In the genomic region with DNA sequence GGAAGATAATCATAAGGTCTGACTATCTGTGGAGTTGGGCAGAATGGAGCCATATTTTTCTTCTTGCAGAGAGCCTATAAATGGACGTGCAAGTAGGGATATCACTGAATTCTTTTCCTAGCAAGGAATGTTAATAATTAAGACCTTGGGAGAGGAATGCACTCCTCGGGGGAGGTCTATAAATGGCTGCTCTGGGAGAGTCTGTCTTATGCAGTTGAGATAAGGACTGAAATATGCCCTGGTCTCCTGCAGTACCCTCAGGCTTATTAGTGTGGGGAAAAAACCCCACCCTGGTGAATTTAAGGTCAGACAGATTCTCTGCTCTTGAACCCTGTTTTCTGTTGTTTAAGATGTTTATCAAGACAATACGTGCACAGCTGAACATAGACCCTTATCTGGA, we compare ENCODE assay signal across 17 cellular contexts. TPM values are rescaled to one million over a fixed set of nuclear protein-coding genes. Genes with fewer than 3 reads are reported as not detected.
DNase-seq lines count a peak whose midpoint lies in the region; ATAC-seq and TF ChIP-seq lines count a peak whose summit lies in the region.
"Not testable (repeated sequence)": the region's sequence is repeated elsewhere in the genome, so short reads cannot be mapped to it uniquely, and the experiment has no call there.
"Had no signal": no experiment of that assay in that cellular context is flagged by ENCODE, and none has a peak within 500 bp of the region (broad histone marks: within the 10 kb centered on the region; RNA-seq: fewer than 3 reads in every experiment).

No MANE protein-coding gene starts in this region.

- CTCF ChIA-PET in HEK293 (lab: Yijun Ruan, JAX), result interaction anchor here (0.7 kb wide), 1 partner anchor 59 kb away, joined by 3 read pairs; no protein-coding TSS in a partner anchor
- CTCF ChIA-PET in OCI-LY7 (lab: Charles Lee; ENCODE audit: unreplicated experiment), result not testable (repeated sequence)
- CTCF ChIA-PET in activated CD4-positive, alpha-beta T cell treated with anti-CD3 and anti-CD28 coated beads for 36 hours (lab: Charles Lee), result interaction anchor here (0.6 to 1.2 kb wide), 2 partner anchors 16 to 308 kb away, joined by 3 read pairs; no protein-coding TSS in a partner anchor

- H2BK120ac ChIP-seq in mesendoderm (ENCODE audit: low read depth, low read length), result not testable (repeated sequence)

- H2AFZ ChIP-seq in DND-41 (ENCODE audit: low read depth, low read length); OCI-LY7 (ENCODE audit: low read length): not testable (repeated sequence)

- not testable (repeated sequence) for H3K4me1 ChIP-seq in DND-41 (ENCODE audit: insufficient read depth, low read length); HEK293 (ENCODE audit: control insufficient read depth, insufficient read depth, low read length); OCI-LY7 (ENCODE audit: insufficient read depth, low read length, poor library complexity, severe bottlenecking); mesendoderm (ENCODE audit: control insufficient read depth, low read depth, low read length)

- H4K5ac ChIP-seq in mesendoderm (ENCODE audit: low read length), result not testable (repeated sequence)

- not testable (repeated sequence) for TF ChIP-seq POLR2A in erythroblast (IDR thresholded peaks at IDR 0.05; ENCODE audit: low read length)

- not testable (repeated sequence) for H3K9me2 ChIP-seq in OCI-LY7 (ENCODE audit: insufficient read depth, low read length)

- H3K27ac ChIP-seq in DND-41 (ENCODE audit: low read length); HEK293 (ENCODE audit: extremely low read depth, low read depth, low read length); OCI-LY7 (ENCODE audit: low read depth, low read length, poor library complexity, severe bottlenecking); mesendoderm (ENCODE audit: low read depth, low read length): not testable (repeated sequence)

- ATAC-seq in DND-41 (ENCODE audit: insufficient read depth, low read depth); activated CD4-positive, alpha-beta T cell treated with anti-CD3 and anti-CD28 coated beads for 36 hours: not testable (repeated sequence)

- peak; percentile 35 for DNase-seq in DMS 273 (lab: John Stamatoyannopoulos, UW; ENCODE audit: unreplicated experiment)
- peak; percentile 25 for DNase-seq in DND-41
- DNase-seq in OCI-LY7 (ENCODE audit: low spot score), result peak; percentile 51
- DNase-seq in activated CD4-positive, alpha-beta T cell treated with anti-CD3 and anti-CD28 coated beads for 36 hours, result peak; percentile 23
- DNase-seq in erythroblast (lab: John Stamatoyannopoulos, UW), result peak; percentile 10 to 37
- DNase-seq in mesendoderm, result peak; percentile 27

- not testable (repeated sequence) for H3K79me2 ChIP-seq in DND-41 (ENCODE audit: insufficient read depth, low read length); OCI-LY7 (ENCODE audit: insufficient read depth, low read depth, low read length); mesendoderm (ENCODE audit: control insufficient read depth, insufficient read depth, low read length)

- POLR2A ChIA-PET in HEK293 (lab: Yijun Ruan, JAX), result not testable (repeated sequence)
- POLR2A ChIA-PET in OCI-LY7 (lab: Charles Lee), result interaction anchor here (0.6 kb wide), 1 partner anchor 11 kb away, joined by 4 read pairs; no protein-coding TSS in a partner anchor
- POLR2A ChIA-PET in activated CD4-positive, alpha-beta T cell treated with anti-CD3 and anti-CD28 coated beads for 36 hours (lab: Charles Lee), result interaction anchor here (0.6 kb wide), 1 partner anchor 9 kb away, joined by 3 read pairs; no protein-coding TSS in a partner anchor

- H2BK15ac ChIP-seq in mesendoderm (replicated peaks; ENCODE audit: low read depth), result not testable (repeated sequence)

- not testable (repeated sequence) for H4K8ac ChIP-seq in mesendoderm (ENCODE audit: low read depth, low read length)

- H3K27ac Mint-ChIP-seq in activated CD4-positive, alpha-beta T cell treated with anti-CD3 and anti-CD28 coated beads for 36 hours, result not testable (repeated sequence)

- H3K27me3 ChIP-seq in DND-41 (ENCODE audit: insufficient read depth, low read length, poor library complexity); mesendoderm (ENCODE audit: insufficient read depth, low read length, poor library complexity): not testable (repeated sequence)

- not testable (repeated sequence) for H3K79me1 ChIP-seq in mesendoderm (ENCODE audit: low read length)

- TF ChIP-seq CTCF in DND-41 (IDR thresholded peaks at IDR 0.05; ENCODE audit: borderline replicate concordance, extremely low read depth, low read length, poor library complexity, severe bottlenecking); HEK293 (tag by site-specific recombination; IDR thresholded peaks at IDR 0.05); OCI-LY7 (conservative IDR thresholded peaks at IDR 0.05; ENCODE audit: low read length): not testable (repeated sequence)

- not testable (repeated sequence) for H4K20me1 ChIP-seq in DND-41 (ENCODE audit: insufficient read depth, low read length); OCI-LY7 (ENCODE audit: insufficient read depth, low read length)

- no CpG with 5 or more reads among the region's 3 CpGs for WGBS in mesendoderm (ENCODE audit: extremely low coverage, insufficient coverage, low lambda C conversion rate)

- H3K36me3 ChIP-seq in DND-41 (ENCODE audit: insufficient read depth, low read length); HEK293 (ENCODE audit: control insufficient read depth in 2 of 2, insufficient read depth in 1 of 2, low read length in 2 of 2); OCI-LY7 (ENCODE audit: insufficient read depth, low read length); mesendoderm (ENCODE audit: control insufficient read depth, insufficient read depth, low read length): not testable (repeated sequence)

- intact Hi-C loops in OCI-LY7 (cut with micrococcal nuclease; ENCODE audit: unreplicated experiment); activated CD4-positive, alpha-beta T cell treated with anti-CD3 and anti-CD28 coated beads for 36 hours (cut with DNase I, micrococcal nuclease): not testable (repeated sequence)

- not testable (repeated sequence) for H2BK5ac ChIP-seq in mesendoderm (ENCODE audit: low read length)

- not testable (repeated sequence) for H3K18ac ChIP-seq in mesendoderm (ENCODE audit: low read length)

- H3K4me1 Mint-ChIP-seq in activated CD4-positive, alpha-beta T cell treated with anti-CD3 and anti-CD28 coated beads for 36 hours, result not testable (repeated sequence)

- H3K9ac ChIP-seq in DND-41 (ENCODE audit: low read depth, low read length); mesendoderm (ENCODE audit: low read length): not testable (repeated sequence)

- H3K9me3 ChIP-seq in DND-41 (ENCODE audit: insufficient read depth, low read length, severe bottlenecking) (peaks cover 15% of the 10 kb centered on the region), OCI-LY7 (ENCODE audit: low read length) (peaks cover 20% of the 10 kb centered on the region; the same call in 1 of the 2 replicates)
- H3K9me3 ChIP-seq in HEK293 (ENCODE audit: control insufficient read depth, insufficient read depth, low read depth, low read length), result not testable (repeated sequence)

- not testable (repeated sequence) for BruUV-seq in OCI-LY7 (replicated peaks; lab: Mats Ljungman, UMichigan)

- not testable (repeated sequence) for H3K36me3 Mint-ChIP-seq in activated CD4-positive, alpha-beta T cell treated with anti-CD3 and anti-CD28 coated beads for 36 hours (ENCODE audit: low read depth)

- H3K4me3 Mint-ChIP-seq in activated CD4-positive, alpha-beta T cell treated with anti-CD3 and anti-CD28 coated beads for 36 hours, result not testable (repeated sequence)

- H3K27me3 Mint-ChIP-seq in activated CD4-positive, alpha-beta T cell treated with anti-CD3 and anti-CD28 coated beads for 36 hours, result not testable (repeated sequence)

- H3K56ac ChIP-seq in mesendoderm (ENCODE audit: low read length), result not testable (repeated sequence)

- not testable (repeated sequence) for H3K23ac ChIP-seq in mesendoderm (ENCODE audit: low read length)

- H3K9me3 Mint-ChIP-seq in activated CD4-positive, alpha-beta T cell treated with anti-CD3 and anti-CD28 coated beads for 36 hours (ENCODE audit: low read depth), result peaks cover 16% of the 10 kb centered on the region

- H3K4me3 ChIP-seq in DND-41 (ENCODE audit: low read depth in 1 of 2, low read length in 2 of 2); HEK293 (ENCODE audit: low read depth, low read length); OCI-LY7 (ENCODE audit: low read depth, low read length, poor library complexity, severe bottlenecking); mesendoderm (ENCODE audit: low read length): not testable (repeated sequence)

- not testable (repeated sequence) for H3K4ac ChIP-seq in mesendoderm (ENCODE audit: low read depth, low read length)

- not testable (repeated sequence) for H2AK5ac ChIP-seq in mesendoderm (ENCODE audit: low read length)

- not testable (repeated sequence) for H3K4me2 ChIP-seq in DND-41 (ENCODE audit: insufficient read depth, low read length); OCI-LY7 (ENCODE audit: low read length); mesendoderm (ENCODE audit: low read length)

TF ChIP-seq in HEK293, 187 proteins besides CTCF, POLR2A, EP300 and RAD21 (continues in another document):
- TF ChIP-seq ZNF529 (tag by site-specific recombination; IDR thresholded peaks at IDR 0.05; ENCODE audit: insufficient replicate concordance) (peak; percentile 32), ZNF510 (tag by site-specific recombination; IDR thresholded peaks at IDR 0.05; ENCODE audit: insufficient replicate concordance) (peak; percentile 35), ZNF626 (tag by site-specific recombination; IDR thresholded peaks at IDR 0.05) (peak; percentile 91; the same call in 1 of the 2 replicates), ZNF555 (tag by site-specific recombination; conservative IDR thresholded peaks at IDR 0.05) (0 out of 2 replicates have a peak, but pooled peaks have one; percentile 8)

RNA-seq across cellular contexts. Expression of a gene that starts 17.9 kb away (rescaled TPM):
- total RNA-seq in OCI-LY7 (2014; rRNA removed; shearing (Covaris generic)), result not detected in 2 replicates
- not detected in 2 replicates for total RNA-seq in OCI-LY7 (2022)
- total RNA-seq in activated CD4-positive, alpha-beta T cell treated with anti-CD3 and anti-CD28 coated beads for 36 hours, result not detected
- polyA plus RNA-seq in mesendoderm (2013, experiment 1 of 2), result 0.25 TPM
- polyA plus RNA-seq in mesendoderm (2013, experiment 2 of 2), result 0.11 TPM
- total RNA-seq: A673; CD4-positive, CD25-positive, alpha-beta regulatory T cell; CD8-positive, alpha-beta memory T cell; Daoy; G401; GM12878 had no signal
- polyA plus RNA-seq: CD14-positive monocyte; CD4-positive, alpha-beta memory T cell; CD8-positive, alpha-beta memory T cell had no signal

RNA-seq across cellular contexts. Expression of a gene that starts 29.0 kb away (rescaled TPM):
- 19.8 and 26.2 TPM in 2 replicates for total RNA-seq in OCI-LY7 (2014; rRNA removed; shearing (Covaris generic))
- 13.9 TPM in 2 replicates for total RNA-seq in OCI-LY7 (2022)
- total RNA-seq in activated CD4-positive, alpha-beta T cell treated with anti-CD3 and anti-CD28 coated beads for 36 hours, result 1 to 10 TPM; 8.3 to 9.0 TPM
- 5.5 TPM for polyA plus RNA-seq in mesendoderm (2013, experiment 1 of 2)
- polyA plus RNA-seq in mesendoderm (2013, experiment 2 of 2), result 5.8 TPM

RNA-seq across cellular contexts. Expression of a gene that starts 50.5 kb away (rescaled TPM):
- 0.57 TPM in 1 of 2 replicates, not detected in the other for total RNA-seq in OCI-LY7 (2014; rRNA removed; shearing (Covaris generic))
- total RNA-seq in OCI-LY7 (2022), result 0.27 TPM in 1 of 2 replicates, not detected in the other
- under 1 TPM; 0.09 to 0.14 TPM for total RNA-seq in activated CD4-positive, alpha-beta T cell treated with anti-CD3 and anti-CD28 coated beads for 36 hours
- not detected for polyA plus RNA-seq in mesendoderm (2013, experiment 1 of 2)
- polyA plus RNA-seq in mesendoderm (2013, experiment 2 of 2), result not detected
- total RNA-seq: A673; Calu3; CD4-positive, CD25-positive, alpha-beta regulatory T cell; G401 had no signal
- polyA plus RNA-seq: AG04450; CD4-positive, CD25-positive, alpha-beta regulatory T cell; CD8-positive, alpha-beta memory T cell had no signal
